Comparison of ENCODE assay signal across 1 cellular context in the genomic region with DNA sequence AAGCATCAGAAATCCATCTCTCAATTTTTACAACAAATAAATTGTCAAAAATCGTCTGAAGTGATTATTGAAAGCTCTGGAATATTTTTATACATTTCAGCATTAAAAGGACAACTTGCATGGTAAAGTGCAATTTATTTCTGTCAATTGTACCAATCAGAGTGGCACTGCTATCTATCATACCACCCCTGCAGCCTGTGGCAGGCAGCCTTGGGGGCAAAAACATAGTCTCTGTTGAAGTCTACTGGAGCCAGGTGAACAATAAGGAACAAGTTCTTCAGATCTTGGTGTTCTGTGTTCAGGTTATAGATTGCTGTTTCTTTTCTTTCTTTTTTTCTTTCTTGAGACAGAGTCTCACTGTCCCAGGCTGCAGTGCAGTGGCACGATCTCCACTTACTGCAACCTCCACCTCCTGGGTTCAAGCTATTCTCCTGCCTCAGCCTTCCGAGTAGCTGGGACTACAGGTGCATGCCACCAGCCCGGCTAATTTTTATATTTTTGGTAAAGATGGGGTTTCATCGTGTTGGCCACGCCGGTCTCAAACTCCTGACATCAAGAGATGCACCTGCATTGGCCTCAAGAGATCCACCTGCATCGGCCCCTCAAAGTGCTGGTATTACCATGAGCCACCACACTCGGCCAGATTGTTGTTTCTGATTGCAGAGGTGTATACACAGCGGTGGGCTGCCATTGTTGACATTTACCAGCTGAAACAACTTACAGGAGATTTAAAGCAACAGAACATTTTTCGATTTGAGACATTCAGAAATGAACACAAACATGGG.
TF ChIP-seq lines count a peak whose summit lies in the region.

No MANE protein-coding gene starts in this region.

TF ChIP-seq in K562, 482 proteins besides CTCF, POLR2A, EP300 and RAD21 (continued from another document):
- TF ChIP-seq SMAD4 (CRISPR knock-in tag; conservative IDR thresholded peaks at IDR 0.05) = no peak
- TF ChIP-seq MAFF (IDR thresholded peaks at IDR 0.05; ENCODE audit: low read length) = no peak
- TF ChIP-seq ZNF316 (IDR thresholded peaks at IDR 0.05) = no peak
- TF ChIP-seq ZKSCAN8 (CRISPR knock-in tag; IDR thresholded peaks at IDR 0.05) = no peak
- no peak for TF ChIP-seq FOXK1 (CRISPR knock-in tag; IDR thresholded peaks at IDR 0.05; ENCODE audit: borderline replicate concordance)
- TF ChIP-seq ZKSCAN1 (IDR thresholded peaks at IDR 0.05; ENCODE audit: low read depth, low read length) = no peak
- no peak for TF ChIP-seq HDAC2 (IDR thresholded peaks at IDR 0.05)
- TF ChIP-seq, protein P1, sequence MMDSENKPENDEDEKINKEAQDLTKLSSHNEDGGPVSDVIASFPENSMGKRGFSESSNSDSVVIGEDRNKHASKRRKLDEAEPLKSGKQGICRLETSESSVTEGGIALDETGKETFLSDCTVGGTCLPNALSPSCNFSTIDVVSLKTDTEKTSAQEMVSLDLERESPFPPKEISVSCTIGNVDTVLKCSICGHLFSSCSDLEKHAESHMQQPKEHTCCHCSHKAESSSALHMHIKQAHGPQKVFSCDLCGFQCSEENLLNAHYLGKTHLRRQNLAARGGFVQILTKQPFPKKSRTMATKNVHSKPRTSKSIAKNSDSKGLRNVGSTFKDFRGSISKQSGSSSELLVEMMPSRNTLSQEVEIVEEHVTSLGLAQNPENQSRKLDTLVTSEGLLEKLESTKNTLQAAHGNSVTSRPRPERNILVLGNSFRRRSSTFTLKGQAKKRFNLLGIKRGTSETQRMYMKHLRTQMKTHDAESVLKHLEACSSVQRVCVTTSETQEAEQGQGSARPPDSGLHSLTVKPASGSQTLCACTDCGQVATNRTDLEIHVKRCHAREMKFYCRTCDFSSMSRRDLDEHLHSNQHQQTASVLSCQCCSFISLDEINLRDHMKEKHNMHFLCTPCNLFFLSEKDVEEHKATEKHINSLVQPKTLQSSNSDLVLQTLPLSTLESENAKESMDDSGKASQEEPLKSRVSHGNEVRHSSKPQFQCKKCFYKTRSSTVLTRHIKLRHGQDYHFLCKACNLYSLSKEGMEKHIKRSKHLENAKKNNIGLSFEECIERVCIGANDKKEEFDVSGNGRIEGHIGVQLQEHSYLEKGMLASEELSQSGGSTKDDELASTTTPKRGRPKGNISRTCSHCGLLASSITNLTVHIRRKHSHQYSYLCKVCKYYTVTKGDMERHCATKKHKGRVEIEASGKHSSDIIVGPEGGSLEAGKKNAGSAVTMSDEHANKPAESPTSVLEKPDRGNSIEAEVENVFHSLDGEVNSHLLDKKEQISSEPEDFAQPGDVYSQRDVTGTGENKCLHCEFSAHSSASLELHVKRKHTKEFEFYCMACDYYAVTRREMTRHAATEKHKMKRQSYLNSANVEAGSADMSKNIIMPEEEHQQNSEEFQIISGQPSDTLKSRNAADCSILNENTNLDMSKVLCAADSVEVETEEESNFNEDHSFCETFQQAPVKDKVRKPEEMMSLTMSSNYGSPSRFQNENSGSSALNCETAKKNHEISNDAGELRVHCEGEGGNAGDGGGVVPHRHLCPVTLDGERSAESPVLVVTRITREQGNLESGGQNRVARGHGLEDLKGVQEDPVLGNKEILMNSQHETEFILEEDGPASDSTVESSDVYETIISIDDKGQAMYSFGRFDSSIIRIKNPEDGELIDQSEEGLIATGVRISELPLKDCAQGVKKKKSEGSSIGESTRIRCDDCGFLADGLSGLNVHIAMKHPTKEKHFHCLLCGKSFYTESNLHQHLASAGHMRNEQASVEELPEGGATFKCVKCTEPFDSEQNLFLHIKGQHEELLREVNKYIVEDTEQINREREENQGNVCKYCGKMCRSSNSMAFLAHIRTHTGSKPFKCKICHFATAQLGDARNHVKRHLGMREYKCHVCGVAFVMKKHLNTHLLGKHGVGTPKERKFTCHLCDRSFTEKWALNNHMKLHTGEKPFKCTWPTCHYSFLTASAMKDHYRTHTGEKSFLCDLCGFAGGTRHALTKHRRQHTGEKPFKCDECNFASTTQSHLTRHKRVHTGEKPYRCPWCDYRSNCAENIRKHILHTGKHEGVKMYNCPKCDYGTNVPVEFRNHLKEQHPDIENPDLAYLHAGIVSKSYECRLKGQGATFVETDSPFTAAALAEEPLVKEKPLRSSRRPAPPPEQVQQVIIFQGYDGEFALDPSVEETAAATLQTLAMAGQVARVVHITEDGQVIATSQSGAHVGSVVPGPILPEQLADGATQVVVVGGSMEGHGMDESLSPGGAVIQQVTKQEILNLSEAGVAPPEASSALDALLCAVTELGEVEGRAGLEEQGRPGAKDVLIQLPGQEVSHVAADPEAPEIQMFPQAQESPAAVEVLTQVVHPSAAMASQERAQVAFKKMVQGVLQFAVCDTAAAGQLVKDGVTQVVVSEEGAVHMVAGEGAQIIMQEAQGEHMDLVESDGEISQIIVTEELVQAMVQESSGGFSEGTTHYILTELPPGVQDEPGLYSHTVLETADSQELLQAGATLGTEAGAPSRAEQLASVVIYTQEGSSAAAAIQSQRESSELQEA (IDR thresholded peaks at IDR 0.05; ENCODE audit: low read depth) = no peak
